In the genomic region with DNA sequence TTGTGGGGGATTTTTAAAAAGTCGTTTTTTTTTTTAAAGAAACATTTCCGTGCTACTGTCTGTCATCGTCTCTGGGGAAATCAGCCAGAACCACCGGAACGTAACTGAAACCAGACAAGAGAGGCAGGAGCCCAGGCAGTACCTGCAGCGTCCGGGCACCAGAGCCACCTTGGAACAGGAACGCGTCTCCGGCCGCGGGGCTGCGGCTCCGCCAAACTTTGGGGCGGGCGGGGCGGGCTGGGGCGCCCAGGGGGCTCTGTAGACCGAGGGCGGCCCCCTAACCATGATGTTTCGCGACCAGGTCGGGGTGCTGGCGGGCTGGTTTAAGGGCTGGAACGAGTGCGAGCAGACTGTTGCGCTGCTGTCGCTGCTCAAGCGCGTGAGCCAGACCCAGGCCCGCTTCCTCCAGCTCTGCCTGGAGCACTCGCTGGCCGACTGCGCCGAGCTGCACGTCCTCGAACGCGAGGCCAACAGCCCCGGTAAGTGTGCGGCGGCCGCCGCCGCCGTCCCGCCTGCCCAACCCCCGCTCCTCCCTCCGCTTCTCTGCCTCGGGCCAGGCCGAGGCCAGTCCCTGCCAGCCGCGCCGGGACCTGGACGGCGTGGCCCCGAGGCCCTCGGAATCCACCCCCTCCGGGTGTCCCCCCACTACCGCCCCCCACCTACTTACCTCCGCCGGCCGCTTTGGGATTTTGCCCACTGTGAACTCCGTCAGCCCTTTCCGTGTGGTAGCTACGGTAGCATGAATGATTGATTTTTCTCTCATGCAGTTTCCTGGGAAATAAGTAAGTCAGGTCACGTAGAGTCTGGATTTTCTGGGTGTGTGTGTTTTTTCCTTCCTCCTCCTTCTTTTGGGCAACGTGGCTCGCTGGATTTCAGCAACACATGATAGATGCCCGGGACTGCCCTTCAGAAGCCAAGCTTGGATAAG, we compare ENCODE assay signal across 8 cellular contexts. TPM values are rescaled to one million over a fixed set of nuclear protein-coding genes. Genes with fewer than 3 reads are reported as not detected.
DNase-seq lines count a peak whose midpoint lies in the region; ATAC-seq lines count a peak whose summit lies in the region.

No MANE protein-coding gene starts in this region.

- in situ Hi-C loops in KBM-7 (cut with MboI; ENCODE audit: low pct_unique_long_range_greater_than_20kb, low sequenced_read_pairs) = no loop called here

- ATAC-seq in left lobe of liver = peak; percentile 12

- peak overlapping the region; percentile 93 for H3K9ac ChIP-seq in ES-I3 (ENCODE audit: low read depth, low read length)

- H3K4me1 ChIP-seq in ES-I3 (ENCODE audit: insufficient read depth, low read length) = peaks cover 12% of the 10 kb centered on the region

- H3K36me3 ChIP-seq in ES-I3 (ENCODE audit: insufficient read depth, low read length) = no peaks in the 10 kb centered on the region

- peak; percentile 50 for DNase-seq in KBM-7
- DNase-seq in activated CD4-positive, alpha-beta T cell treated with anti-CD3 and anti-CD28 coated beads for 48 hours = peak; percentile 63
- DNase-seq in dedifferentiated amniotic fluid mesenchymal stem cell (ENCODE audit: extremely low spot score) = peak; percentile 34
- DNase-seq in left lobe of liver (ENCODE audit: low spot score) = peak; percentile 62
- DNase-seq in stimulated activated CD4-positive, alpha-beta T cell treated with anti-CD3 and anti-CD28 coated beads, Interleukin-4, amount 100 ng/mL, for 24 hours = peak; percentile 36
- DNase-seq in cortex of kidney (lab: John Stamatoyannopoulos, UW) = no peak
- no peak for DNase-seq in A172 (ENCODE audit: low spot score)

- no peaks in the 10 kb centered on the region for H3K9me3 ChIP-seq in ES-I3 (ENCODE audit: control insufficient read depth, insufficient read depth, low read length)

RNA-seq across cellular contexts. Expression of a gene that starts 1.0 kb away (rescaled TPM):
- total RNA-seq in left lobe of liver = 25.9 TPM
- 2.3 and 9.5 TPM in 2 replicates for total RNA-seq in A172 (2014; rRNA removed; shearing (Covaris generic))

RNA-seq across cellular contexts. Expression of a gene that starts 58.2 kb away (rescaled TPM):
- 6.1 TPM for total RNA-seq in left lobe of liver
- total RNA-seq in A172 (2014; rRNA removed; shearing (Covaris generic)) = 10.9 and 12.9 TPM in 2 replicates

Comparison
In these comparisons a context has a peak if more than half of its experiments do, and no peak if none do; other contexts are left out.
1. DNase-seq: peak in KBM-7 (single experiment), activated CD4-positive, alpha-beta T cell treated with anti-CD3 and anti-CD28 coated beads for 48 hours (single experiment), dedifferentiated amniotic fluid mesenchymal stem cell (single experiment), left lobe of liver (single experiment) and stimulated activated CD4-positive, alpha-beta T cell treated with anti-CD3 and anti-CD28 coated beads, Interleukin-4, amount 100 ng/mL, for 24 hours (single experiment); none in cortex of kidney (single experiment) and A172 (single experiment).